21 cellular contexts compared by ENCODE assay signal in the genomic region with DNA sequence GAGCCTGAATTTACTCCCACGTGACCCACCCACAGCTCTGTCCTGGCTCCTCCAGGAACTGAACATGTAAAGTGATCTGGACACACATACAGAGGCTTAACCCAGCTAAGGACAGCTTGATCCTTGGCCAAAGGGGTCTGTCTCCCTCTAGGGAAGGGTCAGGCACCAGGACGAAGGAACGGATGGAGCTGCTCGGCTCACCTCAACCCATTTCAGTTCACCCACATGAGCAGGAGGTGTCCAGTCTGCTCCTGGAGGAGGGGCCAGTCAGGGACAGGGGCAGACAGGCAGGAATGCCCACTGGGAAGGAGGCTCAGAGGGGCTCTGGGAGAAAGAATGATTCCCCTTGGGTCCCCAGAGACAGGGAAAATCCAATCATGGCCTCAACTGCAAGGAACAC.
"Had no signal": no experiment of that assay in that cellular context is flagged by ENCODE, and none has a peak within 500 bp of the region (broad histone marks: within the 10 kb centered on the region; RNA-seq: fewer than 3 reads in every experiment).

No MANE protein-coding gene starts in this region.

- DNase-seq: activated CD8-positive, alpha-beta T cell treated with anti-CD3 and anti-CD28 coated beads, Interleukin-2, amount 10 ng/mL, durations not matched to agents 7 days and 5 days; activated naive CD8-positive, alpha-beta T cell treated with anti-CD3 and anti-CD28 coated beads for 36 hours; amniotic stem cell; foreskin keratinocyte; glutamatergic neuron; left ventricle myocardium inferior; mucosa of descending colon; naive B cell; stimulated activated CD4-positive, alpha-beta T cell treated with anti-CD3 and anti-CD28 coated beads, Interleukin-4, amount 100 ng/mL, for 1 hour; testis had no signal

- H3K27ac ChIP-seq: epithelial cell of prostate, foreskin keratinocyte, left ventricle myocardium inferior, neutrophil, parathyroid adenoma, testis had no signal

- H2AFZ ChIP-seq: parathyroid adenoma had no signal

- H3K9me3 ChIP-seq: left ventricle myocardium inferior, mucosa of descending colon, neutrophil, testis had no signal

- H3K36me3 Mint-ChIP-seq: activated naive CD8-positive, alpha-beta T cell treated with anti-CD3 and anti-CD28 coated beads for 36 hours; naive B cell; type B pancreatic cell had no signal

- H3K27me3 ChIP-seq: testis had no signal

- H3K4me2 ChIP-seq: smooth muscle cell had no signal

- H3K79me2 ChIP-seq: parathyroid adenoma had no signal

- H3K27me3 Mint-ChIP-seq: activated CD4-positive, alpha-beta T cell treated with anti-CD3 and anti-CD28 coated beads, Interleukin-2, amount 10 ng/mL, durations not matched to agents 7 days and 5 days had no signal

- H3K9me3 Mint-ChIP-seq: activated CD4-positive, alpha-beta T cell treated with anti-CD3 and anti-CD28 coated beads, Interleukin-2, amount 10 ng/mL, durations not matched to agents 7 days and 5 days; activated naive CD8-positive, alpha-beta T cell treated with anti-CD3 and anti-CD28 coated beads for 36 hours; activated T-helper 1 cell treated with anti-CD3 and anti-CD28 coated beads, Interleukin-12 subunit alpha, Interleukin-12 subunit beta, Interleukin-2, Interleukin-4 antibody, amounts not matched to agents 30 ng/mL and 10 ng/mL and 1 ng/mL, durations not matched to agents 14 hours and 24 hours and 36 hours; endodermal cell; naive B cell; T-helper 1 cell treated with Interleukin-12 subunit alpha and Interleukin-12 subunit beta and Interleukin-4 antibody, amounts not matched to agents 30 μg/mL and 1 μg/mL, for 36 hours; type B pancreatic cell had no signal

- H3K4me3 ChIP-seq: left ventricle myocardium inferior, mucosa of descending colon, smooth muscle cell, testis had no signal

- ATAC-seq: activated CD4-positive, CD25-positive, alpha-beta regulatory T cell treated with anti-CD3 and anti-CD28 coated beads, Interleukin-2, amount 50 U/mL, for 24 hours; activated CD8-positive, alpha-beta T cell treated with anti-CD3 and anti-CD28 coated beads, Interleukin-2, amount 10 ng/mL, durations not matched to agents 7 days and 5 days; foreskin keratinocyte; mucosa of descending colon; sciatic nerve had no signal

- H3K4me1 Mint-ChIP-seq: activated CD4-positive, alpha-beta T cell treated with anti-CD3 and anti-CD28 coated beads, Interleukin-2, amount 10 ng/mL, durations not matched to agents 7 days and 5 days; activated naive CD8-positive, alpha-beta T cell treated with anti-CD3 and anti-CD28 coated beads for 36 hours; naive B cell had no signal

- H3K36me3 ChIP-seq: left ventricle myocardium inferior, neutrophil had no signal

- H3K27ac Mint-ChIP-seq: activated CD4-positive, alpha-beta T cell treated with anti-CD3 and anti-CD28 coated beads, Interleukin-2, amount 10 ng/mL, durations not matched to agents 7 days and 5 days; activated CD8-positive, alpha-beta T cell treated with anti-CD3 and anti-CD28 coated beads, Interleukin-2, amount 10 ng/mL, durations not matched to agents 7 days and 5 days; activated naive CD8-positive, alpha-beta T cell treated with anti-CD3 and anti-CD28 coated beads for 36 hours; activated T-helper 1 cell treated with anti-CD3 and anti-CD28 coated beads, Interleukin-12 subunit alpha, Interleukin-12 subunit beta, Interleukin-2, Interleukin-4 antibody, amounts not matched to agents 30 ng/mL and 10 ng/mL and 1 ng/mL, durations not matched to agents 14 hours and 24 hours and 36 hours; endodermal cell; naive B cell; T-helper 1 cell treated with Interleukin-12 subunit alpha and Interleukin-12 subunit beta and Interleukin-4 antibody, amounts not matched to agents 30 μg/mL and 1 μg/mL, for 36 hours; type B pancreatic cell had no signal

- H3K4me1 ChIP-seq: left ventricle myocardium inferior, parathyroid adenoma had no signal

- H3K4me3 Mint-ChIP-seq: activated CD4-positive, alpha-beta T cell treated with anti-CD3 and anti-CD28 coated beads, Interleukin-2, amount 10 ng/mL, durations not matched to agents 7 days and 5 days; activated CD8-positive, alpha-beta T cell treated with anti-CD3 and anti-CD28 coated beads, Interleukin-2, amount 10 ng/mL, durations not matched to agents 7 days and 5 days; activated naive CD8-positive, alpha-beta T cell treated with anti-CD3 and anti-CD28 coated beads for 36 hours; activated T-helper 1 cell treated with anti-CD3 and anti-CD28 coated beads, Interleukin-12 subunit alpha, Interleukin-12 subunit beta, Interleukin-2, Interleukin-4 antibody, amounts not matched to agents 30 ng/mL and 10 ng/mL and 1 ng/mL, durations not matched to agents 14 hours and 24 hours and 36 hours; naive B cell; T-helper 1 cell treated with Interleukin-12 subunit alpha and Interleukin-12 subunit beta and Interleukin-4 antibody, amounts not matched to agents 30 μg/mL and 1 μg/mL, for 36 hours; type B pancreatic cell had no signal

- H3K9ac ChIP-seq: parathyroid adenoma had no signal
